In genomic region chr7:116861717-116862116, GRCh38 we compare ENCODE assay signal across 8 cellular contexts. TPM values are rescaled to one million over a fixed set of nuclear protein-coding genes. Genes with fewer than 3 reads are reported as not detected.
DNase-seq lines count a peak whose midpoint lies in the region; ATAC-seq, FAIRE-seq and TF ChIP-seq lines count a peak whose summit lies in the region.

No MANE protein-coding gene starts in this region.

- CTCF ChIA-PET in IMR-90 (lab: Yijun Ruan, JAX): no interaction called here
- CTCF ChIA-PET in K562 (lab: Yijun Ruan, JAX; ENCODE audit: low intra/inter-chr PET ratio): no interaction called here

- peaks cover 11 to 36% of the 10 kb centered on the region in 2 donors for H3K4me1 Mint-ChIP-seq in natural killer cell treated with Interleukin-12 subunit alpha and Interleukin-12 subunit beta and Interleukin-15 and Interleukin-18, amount 100 ng/mL, for 72 hours (ENCODE audit: low read depth in 2 of 2)

- H3K27ac Mint-ChIP-seq in natural killer cell treated with Interleukin-12 subunit alpha and Interleukin-12 subunit beta and Interleukin-15 and Interleukin-18, amount 100 ng/mL, for 72 hours: peak overlapping the region; percentile 95

- TF ChIP-seq CTCF in IMR-90 (conservative IDR thresholded peaks at IDR 0.05; ENCODE audit: low read depth, low read length): no peak
- TF ChIP-seq CTCF in K562 (IDR thresholded peaks at IDR 0.05 in 2 of 3, conservative IDR thresholded peaks at IDR 0.05 in 1 of 3; ENCODE audit: insufficient read depth in 2 of 3, low read depth in 1 of 3, low read length in 3 of 3): no peak

- H3K9me3 Mint-ChIP-seq in natural killer cell treated with Interleukin-12 subunit alpha and Interleukin-12 subunit beta and Interleukin-15 and Interleukin-18, amount 100 ng/mL, for 72 hours: no peaks in the 10 kb centered on the region

- H3K18ac ChIP-seq in IMR-90 (ENCODE audit: low read depth, low read length): no peak overlapping the region

- H4K91ac ChIP-seq in IMR-90 (ENCODE audit: insufficient read depth, low read depth, low read length): no peak overlapping the region

- no peak for TF ChIP-seq POLR2A in IMR-90 (IDR thresholded peaks at IDR 0.05; ENCODE audit: low read depth, low read length)
- TF ChIP-seq POLR2A in K562 (conservative IDR thresholded peaks at IDR 0.05): no peak

- ATAC-seq in IMR-90 (ENCODE audit: low read depth): no peak
- ATAC-seq in K562: no peak
- ATAC-seq in natural killer cell treated with Interleukin-12 subunit alpha and Interleukin-12 subunit beta and Interleukin-15 and Interleukin-18, amount 100 ng/mL, for 72 hours: no peak

- H3K4ac ChIP-seq in IMR-90 (ENCODE audit: low read depth, low read length): no peak overlapping the region

- H3K27me3 Mint-ChIP-seq in natural killer cell treated with Interleukin-12 subunit alpha and Interleukin-12 subunit beta and Interleukin-15 and Interleukin-18, amount 100 ng/mL, for 72 hours: peaks cover 18 to 31% of the 10 kb centered on the region in 2 donors

- H3K9me3 ChIP-seq in BLaER1: peaks cover 4% of the 10 kb centered on the region; the same call in 1 of the 2 replicates
- H3K9me3 ChIP-seq in IMR-90 (ENCODE audit: control insufficient read depth, insufficient read depth, low read length): no peaks in the 10 kb centered on the region
- no peaks in the 10 kb centered on the region for H3K9me3 ChIP-seq in K562 (replicated peaks; ENCODE audit: control insufficient read depth, insufficient read depth, low read depth, low read length)

- H3K27ac ChIP-seq in BLaER1: no peak overlapping the region
- no peak overlapping the region for H3K27ac ChIP-seq in IMR-90 (ENCODE audit: insufficient read depth, low read length)
- H3K27ac ChIP-seq in K562 (ENCODE audit: extremely low read depth, low read depth, low read length): no peak overlapping the region

- H3K27me3 ChIP-seq in BLaER1: no peaks in the 10 kb centered on the region
- no peaks in the 10 kb centered on the region for H3K27me3 ChIP-seq in IMR-90 (ENCODE audit: control insufficient read depth, insufficient read depth, low read length)
- H3K27me3 ChIP-seq in K562 (ENCODE audit: control insufficient read depth in 2 of 2, insufficient read depth in 2 of 2, low read length in 2 of 2): no peaks in the 10 kb centered on the region; a peak in 1 of 5 replicates

- no peak for FAIRE-seq in K562 (lab: Jason Lieb, UNC)

- H2BK120ac ChIP-seq in IMR-90 (ENCODE audit: low read depth, low read length): no peak overlapping the region

- H3K36me3 ChIP-seq in BLaER1 (peaks cover 9% of the 10 kb centered on the region; the same call in 1 of the 2 replicates), IMR-90 (ENCODE audit: control insufficient read depth, insufficient read depth, low read length) (0 out of 2 replicates have a peak, but pooled peaks cover 2% of the 10 kb centered on the region), K562 (ENCODE audit: control insufficient read depth, insufficient read depth, low read length) (peaks cover 7% of the 10 kb centered on the region; the same call in 2 of the 3 replicates)

- H3K4me3 ChIP-seq in BLaER1 (no peak overlapping the region; the same call in 1 of the 2 replicates), IMR-90 (ENCODE audit: insufficient read depth, low read depth, low read length) (no peak overlapping the region), K562 (no peak overlapping the region)

- H3K9ac ChIP-seq in BLaER1: no peak overlapping the region
- no peak overlapping the region for H3K9ac ChIP-seq in IMR-90 (ENCODE audit: low read depth, low read length)
- H3K9ac ChIP-seq in K562 (ENCODE audit: insufficient read depth in 1 of 2, low read depth in 2 of 2, low read length in 2 of 2): no peak overlapping the region; a peak in 1 of 4 replicates

- H2BK5ac ChIP-seq in IMR-90 (ENCODE audit: low read depth, low read length, poor library complexity, severe bottlenecking): peak overlapping the region; percentile 66

- no peak overlapping the region for H2AK9ac ChIP-seq in IMR-90 (replicated peaks; ENCODE audit: low read depth, low read length, poor library complexity)

- no peak overlapping the region for H3K56ac ChIP-seq in IMR-90 (ENCODE audit: extremely low read depth, insufficient read depth, low read length)

- dilution Hi-C loops in IMR-90 (cut with HindIII; ENCODE audit: low sequenced_read_pairs, unreplicated experiment): no loop called here

- peaks cover 2% of the 10 kb centered on the region for H3K9me1 ChIP-seq in IMR-90 (ENCODE audit: insufficient read depth, low read length)
- H3K9me1 ChIP-seq in K562 (ENCODE audit: control insufficient read depth, insufficient read depth, low read length): no peaks in the 10 kb centered on the region

- peaks cover 2 to 20% of the 10 kb centered on the region in 2 experiments; a peak in 1 of 4 replicates for H3K79me1 ChIP-seq in IMR-90 (ENCODE audit: low read depth in 1 of 2, low read length in 2 of 2)

- H3K14ac ChIP-seq in IMR-90 (replicated peaks; ENCODE audit: low read depth, low read length): no peak overlapping the region

- POLR2A ChIA-PET in IMR-90 (lab: Charles Lee; ENCODE audit: unreplicated experiment): interaction anchor here (0.6 kb wide), 1 partner anchor 217 kb away, joined by 3 read pairs; no protein-coding TSS in a partner anchor
- POLR2A ChIA-PET in K562 (lab: Yijun Ruan, JAX): interaction anchor here (0.9 to 1.6 kb wide), 4 partner anchors 10 to 95 kb away, joined by 3 to 6 read pairs (median 4); no protein-coding TSS in a partner anchor

- H2AK5ac ChIP-seq in IMR-90 (ENCODE audit: low read depth, low read length): no peak overlapping the region

- in situ Hi-C loops in IMR-90 (cut with MboI; ENCODE audit: low sequenced_read_pairs): no loop called here
- in situ Hi-C loops in K562 (cut with MboI): no loop called here

- H3K4me3 Mint-ChIP-seq in natural killer cell treated with Interleukin-12 subunit alpha and Interleukin-12 subunit beta and Interleukin-15 and Interleukin-18, amount 100 ng/mL, for 72 hours: peak overlapping the region; percentile 95

- H3K4me2 ChIP-seq in BLaER1 (peak overlapping the region; percentile 18; the same call in 1 of the 2 replicates), IMR-90 (ENCODE audit: low read depth, low read length) (no peak overlapping the region), K562 (ENCODE audit: insufficient read depth, low read length) (no peak overlapping the region; the same call in 1 of the 2 replicates)

- H2AFZ ChIP-seq in IMR-90 (replicated peaks; ENCODE audit: low read length, poor library complexity): no peak overlapping the region
- peak overlapping the region; percentile 95 for H2AFZ ChIP-seq in K562 (ENCODE audit: low read depth, low read length)

- H2BK15ac ChIP-seq in IMR-90 (ENCODE audit: low read depth, low read length): no peak overlapping the region

- no peak for TF ChIP-seq EP300 in K562 (IDR thresholded peaks at IDR 0.05; ENCODE audit: low read length)

- H2BK20ac ChIP-seq in IMR-90 (ENCODE audit: low read depth, low read length): no peak overlapping the region

- TF ChIP-seq RAD21 in IMR-90 (IDR thresholded peaks at IDR 0.05; ENCODE audit: low read length): no peak
- no peak for TF ChIP-seq RAD21 in K562 (CRISPR knock-in tag; conservative IDR thresholded peaks at IDR 0.05 in 1 of 2, IDR thresholded peaks at IDR 0.05 in 1 of 2)

- peaks cover 16% of the 10 kb centered on the region for H3K4me1 ChIP-seq in BLaER1
- peaks cover 4% of the 10 kb centered on the region for H3K4me1 ChIP-seq in IMR-90 (ENCODE audit: control insufficient read depth, insufficient read depth, low read length)
- H3K4me1 ChIP-seq in K562 (replicated peaks in 1 of 2; ENCODE audit: control insufficient read depth in 2 of 2, insufficient read depth in 2 of 2, low read length in 2 of 2): peaks cover 6 to 20% of the 10 kb centered on the region in 2 experiments

- peaks cover 5% of the 10 kb centered on the region for H3K36me3 Mint-ChIP-seq in natural killer cell treated with Interleukin-12 subunit alpha and Interleukin-12 subunit beta and Interleukin-15 and Interleukin-18, amount 100 ng/mL, for 72 hours

- WGBS in IMR-90 (ENCODE audit: extremely low coverage in 2 of 2, insufficient read length in 1 of 2), 2 experiments: no CpG with 5 or more reads among the region's 4 CpGs
- WGBS in K562 (ENCODE audit: insufficient coverage, low coverage, missing lambda C conversion rate): 27% methylated on average over 4 of the region's 4 CpGs

- H4K5ac ChIP-seq in IMR-90 (ENCODE audit: low read depth, low read length): no peak overlapping the region

- BruUV-seq in IMR-90 (replicated peaks; lab: Mats Ljungman, UMichigan) (no TSS peak), K562 (replicated peaks; lab: Mats Ljungman, UMichigan) (no TSS peak)

- H3K79me2 ChIP-seq in K562 (ENCODE audit: control insufficient read depth, insufficient read depth, low read length): peaks cover 43% of the 10 kb centered on the region

- H4K20me1 ChIP-seq in BLaER1 (peaks cover 38% of the 10 kb centered on the region), IMR-90 (ENCODE audit: insufficient read depth, low read length) (peaks cover 29% of the 10 kb centered on the region), K562 (replicated peaks; ENCODE audit: control insufficient read depth, insufficient read depth, low read length) (peaks cover 9% of the 10 kb centered on the region)

- no peak overlapping the region for H3K23ac ChIP-seq in IMR-90 (ENCODE audit: low read depth, low read length)

- intact Hi-C loops in IMR-90 (cut with micrococcal nuclease) (no loop called here), K562 (cut with micrococcal nuclease) (loop anchor here (1.0 to 5.0 kb wide), 2 partner anchors 16 to 156 kb away; no protein-coding TSS in a partner anchor)

- peak overlapping the region; percentile 36 to 88; a peak in 3 of 4 replicates for H4K8ac ChIP-seq in IMR-90 (ENCODE audit: low read depth in 2 of 2, low read length in 2 of 2)

- DNase-seq in IMR-90: no peak
- no peak for DNase-seq in K562 (ENCODE audit: extremely low read depth in 1 of 4, low spot score in 3 of 4)
- DNase-seq in natural killer cell treated with Interleukin-12 subunit alpha and Interleukin-12 subunit beta and Interleukin-15 and Interleukin-18, amount 100 ng/mL, for 72 hours (ENCODE audit: low spot score): no peak
- no peak for DNase-seq in amniotic stem cell (lab: John Stamatoyannopoulos, UW)
- no peak for DNase-seq in SK-N-DZ (ENCODE audit: low spot score)
- DNase-seq in DMS53 (lab: John Stamatoyannopoulos, UW): no peak
- no peak for DNase-seq in NCI-H2029 (lab: John Stamatoyannopoulos, UW)

RNA-seq across cellular contexts. Expression of gene CAPZA2, which starts 0.7 kb away (rescaled TPM):
- total RNA-seq in IMR-90 (2012; rRNA removed): 133 and 229 TPM in 2 replicates
- polyA plus RNA-seq in IMR-90 (2012; rRNA removed): 50.7 and 66.6 TPM in 2 replicates
- 5.7 and 9.2 TPM in 2 replicates for polyA plus RNA-seq in IMR-90 (2012; cell fraction: cytosol; rRNA removed)
- 1.9 and 22.8 TPM in 2 replicates for polyA plus RNA-seq in IMR-90 (2012; cell fraction: nucleus; rRNA removed; ENCODE audit: low replicate concordance)
- 58.2 and 174 TPM in 2 replicates for total RNA-seq in K562 (2011; cell fraction: chromatin; rRNA removed; ENCODE audit: low replicate concordance)
- 23.0 and 40.7 TPM in 2 replicates for total RNA-seq in K562 (2011; cell fraction: nucleolus; rRNA removed)
- 108 and 223 TPM in 2 replicates for total RNA-seq in K562 (2011; cell fraction: nucleoplasm; rRNA removed)
- 61.4 and 67.0 TPM in 2 replicates for total RNA-seq in K562 (2014; rRNA removed)
- 181 and 229 TPM in 2 replicates for total RNA-seq in K562 (2014; rRNA removed; fragmentation: Illumina TruSeq; extraction: Trizol)
- total RNA-seq in K562 (2015; rRNA removed; fragmentation: Illumina TruSeq; extraction: Trizol): 136 and 157 TPM in 2 replicates
- total RNA-seq in K562 (2021): 176 and 192 TPM in 2 replicates
- 103 and 186 TPM in 2 replicates for polyA plus RNA-seq in K562 (2011; rRNA removed)
- 14.9 and 28.2 TPM in 2 replicates for polyA plus RNA-seq in K562 (2011; cell fraction: cytosol; rRNA removed)
- polyA plus RNA-seq in K562 (2011; cell fraction: nucleus; rRNA removed): 25.5 and 44.4 TPM in 2 replicates
- polyA plus RNA-seq in K562 (2012): 85.9 and 97.2 TPM in 2 replicates
- polyA plus RNA-seq in K562 (2014; fragmentation: Illumina TruSeq; extraction: Trizol): 149 and 156 TPM in 2 replicates
- polyA plus RNA-seq in K562 (2014; fragmentation: Nextera tagmentation; extraction: Ambion mirVana): 100 to 1,000 TPM; 352 to 524 TPM
- polyA plus RNA-seq in K562 (2014; rRNA removed): 93.3 and 121 TPM in 2 replicates
- 174 and 178 TPM in 2 replicates for polyA minus RNA-seq in K562 (2011; rRNA and poly(A)+ RNA removed)
- polyA minus RNA-seq in K562 (2011; cell fraction: cytosol; rRNA and poly(A)+ RNA removed): 46.7 and 58.6 TPM in 2 replicates
- polyA minus RNA-seq in K562 (2011; cell fraction: nucleus; rRNA and poly(A)+ RNA removed): 55.1 and 81.4 TPM in 2 replicates
- 100 to 1,000 TPM in 1 of 2 donors, 10 to 100 TPM in 1; 88.4 to 144 TPM for total RNA-seq in natural killer cell treated with Interleukin-12 subunit alpha and Interleukin-12 subunit beta and Interleukin-15 and Interleukin-18, amount 100 ng/mL, for 72 hours
- polyA plus RNA-seq in SK-N-DZ (2014; cell fraction: cytosol; rRNA removed): 83.3 and 95.1 TPM in 2 replicates
- 52.2 and 69.5 TPM in 2 replicates for polyA plus RNA-seq in SK-N-DZ (2014; cell fraction: nucleus; rRNA removed)
